In the genomic region with DNA sequence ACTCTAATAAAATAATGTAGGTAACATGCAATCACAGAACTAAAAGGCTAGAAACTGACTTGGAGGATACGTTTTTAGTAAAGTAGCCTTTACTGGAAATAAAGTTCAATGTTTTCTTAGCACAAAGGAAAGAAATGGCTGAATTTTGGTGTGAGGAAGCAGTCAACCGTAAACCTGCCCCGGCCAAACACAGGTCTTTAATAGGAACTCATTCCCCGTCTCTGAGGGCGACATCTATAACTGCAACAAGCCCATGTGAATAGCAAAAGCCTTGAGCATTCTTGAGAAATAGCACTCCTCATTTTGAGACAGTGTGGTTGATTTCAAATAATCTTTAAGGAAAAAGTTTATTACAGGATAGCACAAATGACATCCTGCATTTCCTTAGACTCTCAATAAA, we compare ENCODE assay signal across 32 cellular contexts. TPM values are rescaled to one million over a fixed set of nuclear protein-coding genes. Genes with fewer than 3 reads are reported as not detected.
A peak's percentile ranks its signal among the peaks of the same experiment; 100 is the strongest.
DNase-seq lines count a peak whose midpoint lies in the region; ATAC-seq, FAIRE-seq and TF ChIP-seq lines count a peak whose summit lies in the region.
"Had no signal": no experiment of that assay in that cellular context is flagged by ENCODE, and none has a peak within 500 bp of the region (broad histone marks: within the 10 kb centered on the region; RNA-seq: fewer than 3 reads in every experiment).

No MANE protein-coding gene starts in this region.

- peaks cover 42 to 45% of the 10 kb centered on the region in 2 donors for H3K27me3 Mint-ChIP-seq in T-cell
- H3K27me3 Mint-ChIP-seq: progenitor cell of endocrine pancreas had no signal

- no peaks in the 10 kb centered on the region for H4K20me1 ChIP-seq in mammary epithelial cell (ENCODE audit: insufficient read depth, low read length)

- no peaks in the 10 kb centered on the region for H3K4me1 Mint-ChIP-seq in T-cell
- H3K4me1 Mint-ChIP-seq: memory B cell; stimulated activated effector memory CD8-positive, alpha-beta T cell treated with anti-CD3 and anti-CD28 coated beads, Interleukin-12 subunit alpha, Interleukin-12 subunit beta, amount 100 ng/mL, for 72 hours had no signal

- H3K36me3 Mint-ChIP-seq in T-cell: no peaks in the 10 kb centered on the region
- H3K36me3 Mint-ChIP-seq: memory B cell; naive thymus-derived CD8-positive, alpha-beta T cell; stimulated activated effector memory CD8-positive, alpha-beta T cell treated with anti-CD3 and anti-CD28 coated beads, Interleukin-12 subunit alpha, Interleukin-12 subunit beta, amount 100 ng/mL, for 72 hours had no signal

- POLR2A ChIA-PET in T-cell (lab: Charles Lee): no interaction called here

- peaks cover 48% of the 10 kb centered on the region for H3K4me1 ChIP-seq in mammary epithelial cell (ENCODE audit: insufficient read depth, low read length)
- H3K4me1 ChIP-seq: adrenal gland, BE2C had no signal

- H3K27ac Mint-ChIP-seq in T-cell: no peak overlapping the region
- H3K27ac Mint-ChIP-seq: activated CD8-positive, alpha-beta T cell treated with anti-CD3 and anti-CD28 coated beads, Interleukin-2, amount 10 ng/mL, durations not matched to agents 7 days and 5 days; memory B cell; naive thymus-derived CD8-positive, alpha-beta T cell; stimulated activated effector memory CD8-positive, alpha-beta T cell treated with anti-CD3 and anti-CD28 coated beads, Interleukin-12 subunit alpha, Interleukin-12 subunit beta, amount 100 ng/mL, for 72 hours had no signal

- H3K27me3 ChIP-seq in mammary epithelial cell (ENCODE audit: insufficient read depth, low read length): no peaks in the 10 kb centered on the region
- H3K27me3 ChIP-seq: adrenal gland, BE2C had no signal

- no peak for TF ChIP-seq CTCF in mammary epithelial cell (conservative IDR thresholded peaks at IDR 0.05 in 1 of 2, IDR thresholded peaks at IDR 0.05 in 1 of 2; ENCODE audit: extremely low read depth in 1 of 2, insufficient read depth in 1 of 2, low read depth in 1 of 2, low read length in 2 of 2)
- TF ChIP-seq CTCF in GM10266 (IDR thresholded peaks at IDR 0.05; ENCODE audit: control insufficient read depth, insufficient read depth, low read depth, missing control alignments): no peak

- no peak for DNase-seq in mammary epithelial cell
- DNase-seq in left kidney (ENCODE audit: low read depth, low spot score): peak; percentile 77
- peak; percentile 45 for DNase-seq in retina
- no peak for DNase-seq in T-cell
- DNase-seq in NCI-H524 (lab: John Stamatoyannopoulos, UW): no peak
- DNase-seq in GM10266 (ENCODE audit: extremely low spot score): no peak
- DNase-seq: activated CD8-positive, alpha-beta T cell treated with anti-CD3 and anti-CD28 coated beads, Interleukin-2, amount 10 ng/mL, durations not matched to agents 7 days and 5 days; activated gamma-delta T cell treated with Interleukin-2 at 50 U/mL for 16 hours; BE2C; DMS79; erythroblast; foreskin melanocyte; GM23248; naive thymus-derived CD8-positive, alpha-beta T cell; NCI-H1092 treated with DMSO at 0.1 percent for 48 hours; NCI-H2029 treated with DMSO at 0.1 percent for 48 hours; NCI-H446; PC-9; SHP77; small intestine; stimulated activated CD4-positive, alpha-beta T cell treated with anti-CD3 and anti-CD28 coated beads, Interleukin-2, amount 100 ng/mL, for 24 hours; SW 1271 had no signal

- H3K4me3 ChIP-seq in mammary epithelial cell (replicated peaks in 1 of 3; ENCODE audit: insufficient read depth in 1 of 3, low read depth in 2 of 3, low read length in 3 of 3): peak overlapping the region in 2 of 3 experiments; percentile 34 to 35
- H3K4me3 ChIP-seq: adrenal gland, GM12878, GM23248, PC-9 had no signal

- peak overlapping the region; percentile 88 for H2AFZ ChIP-seq in mammary epithelial cell (ENCODE audit: low read depth, low read length)
- H2AFZ ChIP-seq: GM23248, PC-9 had no signal

- no peaks in the 10 kb centered on the region for H3K36me3 ChIP-seq in mammary epithelial cell (ENCODE audit: insufficient read depth, low read length)
- H3K36me3 ChIP-seq: adrenal gland, BE2C had no signal

- H3K4me2 ChIP-seq in mammary epithelial cell (ENCODE audit: insufficient read depth, low read depth, low read length): peak overlapping the region; percentile 87
- H3K4me2 ChIP-seq: PC-9 had no signal

- H3K4me3 Mint-ChIP-seq in T-cell: no peak overlapping the region
- H3K4me3 Mint-ChIP-seq: activated CD8-positive, alpha-beta T cell treated with anti-CD3 and anti-CD28 coated beads, Interleukin-2, amount 10 ng/mL, durations not matched to agents 7 days and 5 days; memory B cell; naive thymus-derived CD8-positive, alpha-beta T cell; stimulated activated effector memory CD8-positive, alpha-beta T cell treated with anti-CD3 and anti-CD28 coated beads, Interleukin-12 subunit alpha, Interleukin-12 subunit beta, amount 100 ng/mL, for 72 hours had no signal

- H3K9me3 ChIP-seq in mammary epithelial cell (replicated peaks; ENCODE audit: insufficient read depth, low read length): no peaks in the 10 kb centered on the region
- H3K9me3 ChIP-seq: adrenal gland, BE2C had no signal

- CTCF ChIA-PET in mammary epithelial cell (lab: Charles Lee; ENCODE audit: low non-redundant PET): no interaction called here
- CTCF ChIA-PET in T-cell (lab: Charles Lee): no interaction called here

- peaks cover 5% of the 10 kb centered on the region for H3K79me2 ChIP-seq in mammary epithelial cell (ENCODE audit: insufficient read depth, low read length)

- H3K9me3 Mint-ChIP-seq in T-cell: no peaks in the 10 kb centered on the region
- H3K9me3 Mint-ChIP-seq: memory B cell; naive thymus-derived CD8-positive, alpha-beta T cell; stimulated activated effector memory CD8-positive, alpha-beta T cell treated with anti-CD3 and anti-CD28 coated beads, Interleukin-12 subunit alpha, Interleukin-12 subunit beta, amount 100 ng/mL, for 72 hours had no signal

- no TSS peak for BruUV-seq in mammary epithelial cell (replicated peaks; lab: Mats Ljungman, UMichigan)

- peak; percentile 88 for FAIRE-seq in G401.6 (lab: Jason Lieb, UNC)
- FAIRE-seq: GM12878, islet of Langerhans, small intestine had no signal

- in situ Hi-C loops in mammary epithelial cell (cut with MboI; ENCODE audit: low sequenced_read_pairs in 2 of 2): no loop called here

- H3K27ac ChIP-seq in mammary epithelial cell (ENCODE audit: insufficient read depth, low read depth, low read length): peak overlapping the region; percentile 52
- H3K27ac ChIP-seq: GM23248, PC-9 had no signal

- dilution Hi-C loops in mammary epithelial cell (cut with HindIII; ENCODE audit: low sequenced_read_pairs): no loop called here

- H3K9ac ChIP-seq in mammary epithelial cell (ENCODE audit: insufficient read depth, low read length): peak overlapping the region; percentile 26
- H3K9ac ChIP-seq: GM23248 had no signal

- intact Hi-C loops in mammary epithelial cell (cut with micrococcal nuclease): loop anchor here (5.0 kb wide), 1 partner anchor 145 kb away; no protein-coding TSS in a partner anchor

- WGBS in mammary epithelial cell (ENCODE audit: low coverage, missing lambda C conversion rate): 6% methylated on average over 5 of the region's 5 CpGs

- ATAC-seq in T-cell (replicated peaks in 1 of 4): no peak
- no peak for ATAC-seq in HG03460 (IDR thresholded peaks at IDR 0.05; ENCODE audit: unreplicated experiment)
- ATAC-seq: activated CD4-positive, CD25-positive, alpha-beta regulatory T cell treated with anti-CD3 and anti-CD28 coated beads, Interleukin-2, amount 50 U/mL, for 24 hours; activated CD8-positive, alpha-beta T cell treated with anti-CD3 and anti-CD28 coated beads, Interleukin-2, amount 10 ng/mL, durations not matched to agents 7 days and 5 days; GM12878; naive thymus-derived CD8-positive, alpha-beta T cell; stimulated activated effector memory CD8-positive, alpha-beta T cell treated with anti-CD3 and anti-CD28 coated beads, Interleukin-12 subunit alpha, Interleukin-12 subunit beta, amount 100 ng/mL, for 72 hours had no signal

RNA-seq across cellular contexts. Expression of gene IL17RD, which starts 12.4 kb away (rescaled TPM):
- total RNA-seq in mammary epithelial cell (10 to 100 TPM in 1 of 2 donors, 1 to 10 TPM in 1; 9.8 to 40.2 TPM), T-cell (under 1 TPM in 4 of 5 donors, not detected in 1; 0.05 to 0.38 (median 0.10) TPM)
- 5.4 TPM for polyA plus RNA-seq in mammary epithelial cell
- 16.3 TPM for polyA minus RNA-seq in mammary epithelial cell
- total RNA-seq: activated CD8-positive, alpha-beta T cell treated with anti-CD3 and anti-CD28 coated beads, Interleukin-2, amount 10 ng/mL, durations not matched to agents 7 days and 5 days; naive thymus-derived CD8-positive, alpha-beta T cell had no signal
- polyA plus RNA-seq: naive thymus-derived CD8-positive, alpha-beta T cell had no signal

RNA-seq across cellular contexts. Expression of gene HESX1, which starts 47.0 kb away (rescaled TPM):
- total RNA-seq in mammary epithelial cell: under 1 TPM; 0.67 to 0.68 TPM
- polyA plus RNA-seq in mammary epithelial cell: 0.31 TPM
- not detected for polyA minus RNA-seq in mammary epithelial cell
- under 1 TPM in 1 of 5 donors, not detected in 4; 0.49 TPM for total RNA-seq in T-cell
- total RNA-seq: A673, GM23248 had no signal

Comparison
In these comparisons a context has a peak if more than half of its experiments do, and no peak if none do; other contexts are left out.
1. DNase-seq: peak in left kidney (single experiment) and retina (single experiment); none in mammary epithelial cell (single experiment), T-cell (0 of 34), NCI-H524 (0 of 2) and GM10266 (single experiment).
2. RNA of gene IL17RD, which starts 12.4 kb away (total RNA-seq): 9.8 to 40.2 TPM in mammary epithelial cell; 0.05 to 0.38 TPM in T-cell; every median in the first group is over 4 times any median in the second.